In the genomic region with DNA sequence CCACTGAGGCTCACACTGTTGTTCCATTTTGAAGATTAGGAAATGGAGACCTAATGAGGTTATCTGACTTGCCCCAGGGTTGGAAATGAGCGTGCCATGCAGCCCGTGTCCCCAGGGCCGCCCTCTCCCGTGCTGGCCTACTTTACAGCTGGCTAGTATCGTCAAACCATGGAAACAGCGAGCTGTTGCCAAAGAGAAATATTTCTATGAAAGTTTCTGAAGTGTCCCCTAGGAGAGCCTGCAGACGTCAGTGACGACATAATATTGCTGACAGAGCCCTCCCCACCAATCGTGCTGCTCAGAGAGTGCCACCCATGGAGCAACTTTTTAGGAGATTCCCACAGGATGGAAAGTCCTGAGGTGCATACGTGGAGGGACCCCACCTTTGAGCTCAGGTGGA, we compare ENCODE assay signal across 11 cellular contexts. TPM values are rescaled to one million over a fixed set of nuclear protein-coding genes. Genes with fewer than 3 reads are reported as not detected.
DNase-seq lines count a peak whose midpoint lies in the region; ATAC-seq and TF ChIP-seq lines count a peak whose summit lies in the region.
"Had no signal": no experiment of that assay in that cellular context is flagged by ENCODE, and none has a peak within 500 bp of the region (broad histone marks: within the 10 kb centered on the region; RNA-seq: fewer than 3 reads in every experiment).

No MANE protein-coding gene starts in this region.

- H3K27me3 Mint-ChIP-seq in nephron (ENCODE audit: low read depth) = peaks cover 4% of the 10 kb centered on the region
- H3K27me3 Mint-ChIP-seq in activated CD4-positive, alpha-beta memory T cell treated with anti-CD3 and anti-CD28 coated beads for 36 hours = peaks cover 13% of the 10 kb centered on the region

- H3K36me3 Mint-ChIP-seq in nephron (ENCODE audit: low read depth) = no peaks in the 10 kb centered on the region
- no peaks in the 10 kb centered on the region for H3K36me3 Mint-ChIP-seq in activated CD4-positive, alpha-beta memory T cell treated with anti-CD3 and anti-CD28 coated beads for 36 hours

- ATAC-seq in HG02840 (IDR thresholded peaks at IDR 0.05; ENCODE audit: low FRiP score, unreplicated experiment) = no peak
- no peak for ATAC-seq in HG02885 (IDR thresholded peaks at IDR 0.05; ENCODE audit: poor library complexity, unreplicated experiment)
- no peak for ATAC-seq in GM19035 (IDR thresholded peaks at IDR 0.05; ENCODE audit: unreplicated experiment)

- H3K4me3 Mint-ChIP-seq in nephron = peak overlapping the region; percentile 57 to 68 (median 61)
- no peak overlapping the region for H3K4me3 Mint-ChIP-seq in activated CD4-positive, alpha-beta memory T cell treated with anti-CD3 and anti-CD28 coated beads for 36 hours

- H3K4me1 Mint-ChIP-seq in nephron = peaks cover 83% of the 10 kb centered on the region
- H3K4me1 Mint-ChIP-seq in activated CD4-positive, alpha-beta memory T cell treated with anti-CD3 and anti-CD28 coated beads for 36 hours (ENCODE audit: low read depth) = peaks cover 29% of the 10 kb centered on the region

- intact Hi-C loops in activated CD4-positive, alpha-beta memory T cell treated with anti-CD3 and anti-CD28 coated beads for 36 hours (cut with micrococcal nuclease) = no loop called here

- POLR2A ChIA-PET in activated CD4-positive, alpha-beta memory T cell treated with anti-CD3 and anti-CD28 coated beads for 36 hours (lab: Charles Lee) = no interaction called here

- no peak overlapping the region for H3K4me3 ChIP-seq in fibroblast of the aortic adventitia (ENCODE audit: low read depth, low read length)

- TF ChIP-seq CTCF in fibroblast of the aortic adventitia (IDR thresholded peaks at IDR 0.05; ENCODE audit: insufficient read depth, low read length) = no peak
- TF ChIP-seq CTCF in nephron (IDR thresholded peaks at IDR 0.05; ENCODE audit: unreplicated experiment in 3 of 3) = no peak

- H3K27ac Mint-ChIP-seq in nephron = peak overlapping the region; percentile 91 to 97 (median 92)
- H3K27ac Mint-ChIP-seq in activated CD4-positive, alpha-beta memory T cell treated with anti-CD3 and anti-CD28 coated beads for 36 hours = no peak overlapping the region

- H3K9me3 Mint-ChIP-seq in nephron = no peaks in the 10 kb centered on the region
- H3K9me3 Mint-ChIP-seq in activated CD4-positive, alpha-beta memory T cell treated with anti-CD3 and anti-CD28 coated beads for 36 hours = no peaks in the 10 kb centered on the region

- CTCF ChIA-PET in activated CD4-positive, alpha-beta memory T cell treated with anti-CD3 and anti-CD28 coated beads for 36 hours (lab: Charles Lee) = no interaction called here

- DNase-seq in AG08395 (ENCODE audit: low spot score) (peak; percentile 22), NCI-H2171 treated with DMSO at 0.1 percent for 48 hours (lab: John Stamatoyannopoulos, UW) (peak; percentile 82), fibroblast of the aortic adventitia (ENCODE audit: low read depth) (peak; percentile 20)
- no peak for DNase-seq in activated CD4-positive, alpha-beta memory T cell treated with anti-CD3 and anti-CD28 coated beads for 36 hours
- DNase-seq: activated CD8-positive, alpha-beta memory T cell treated with anti-CD3 and anti-CD28 coated beads for 24 hours; amygdala; SW 1271 had no signal

RNA-seq across cellular contexts. Expression of a gene that starts 11.2 kb away (rescaled TPM):
- total RNA-seq in fibroblast of the aortic adventitia (ENCODE audit: low replicate concordance) = 2.2 and 5.5 TPM in 2 replicates
- total RNA-seq in activated CD4-positive, alpha-beta memory T cell treated with anti-CD3 and anti-CD28 coated beads for 36 hours = 1 to 10 TPM; 5.0 to 7.7 TPM
